ENCODE assay signal across 8 cellular contexts in the genomic region with DNA sequence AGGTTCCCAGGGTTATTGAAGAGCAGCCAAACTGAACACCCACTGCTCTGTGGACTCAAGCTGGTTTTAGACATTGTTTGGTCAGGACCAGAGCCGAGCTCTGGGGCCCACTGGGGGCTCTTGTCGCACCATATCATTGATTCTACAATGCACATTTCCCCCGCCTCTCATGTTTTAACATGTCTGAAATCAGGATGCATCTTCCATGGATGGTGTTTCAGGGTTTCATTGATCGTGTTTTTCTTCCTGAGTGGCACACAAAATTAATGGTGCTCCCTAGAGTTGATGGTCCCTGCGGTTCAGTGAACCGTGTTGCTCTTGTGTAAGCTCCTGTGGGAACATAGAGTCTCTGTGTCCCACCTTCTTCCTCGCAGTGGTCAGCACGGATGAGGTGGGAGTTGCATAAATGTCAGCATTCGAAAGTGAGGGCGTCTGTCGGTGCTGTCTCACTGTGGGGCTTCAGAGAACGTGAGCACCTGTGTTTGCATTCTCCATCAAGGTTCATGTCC. TPM values are rescaled to one million over a fixed set of nuclear protein-coding genes. Genes with fewer than 3 reads are reported as not detected.
DNase-seq lines count a peak whose midpoint lies in the region; ATAC-seq, FAIRE-seq and TF ChIP-seq lines count a peak whose summit lies in the region.

No MANE protein-coding gene starts in this region.

- H3K4me1 ChIP-seq in kidney (ENCODE audit: control insufficient read depth in 1 of 2, insufficient read depth in 1 of 2, low read depth in 1 of 2, low read length in 2 of 2) (peaks cover 32 to 35% of the 10 kb centered on the region in 2 donors), thoracic aorta (ENCODE audit: control insufficient read depth in 1 of 2, low read depth in 2 of 2) (peaks cover 36 to 74% of the 10 kb centered on the region in 2 donors)

- H3K4me3 Mint-ChIP-seq in activated T-cell treated with anti-CD3 and anti-CD28 coated beads, Interleukin-2, amount 50 U/mL, for 4 hours = peak overlapping the region; percentile 70
- H3K4me3 Mint-ChIP-seq in activated T-helper 1 cell treated with anti-CD3 and anti-CD28 coated beads, Interleukin-12 subunit alpha, Interleukin-12 subunit beta, Interleukin-2, Interleukin-4 antibody, amounts not matched to agents 30 ng/mL and 10 ng/mL and 1 ng/mL, durations not matched to agents 14 hours and 24 hours and 36 hours = peak overlapping the region; percentile 66
- no peak overlapping the region for H3K4me3 Mint-ChIP-seq in progenitor cell of endocrine pancreas (ENCODE audit: low read depth)

- H3K9me3 Mint-ChIP-seq in activated T-cell treated with anti-CD3 and anti-CD28 coated beads, Interleukin-2, amount 50 U/mL, for 4 hours = no peaks in the 10 kb centered on the region
- no peaks in the 10 kb centered on the region for H3K9me3 Mint-ChIP-seq in activated T-helper 1 cell treated with anti-CD3 and anti-CD28 coated beads, Interleukin-12 subunit alpha, Interleukin-12 subunit beta, Interleukin-2, Interleukin-4 antibody, amounts not matched to agents 30 ng/mL and 10 ng/mL and 1 ng/mL, durations not matched to agents 14 hours and 24 hours and 36 hours
- no peaks in the 10 kb centered on the region for H3K9me3 Mint-ChIP-seq in progenitor cell of endocrine pancreas (ENCODE audit: low read depth)

- H3K4me1 Mint-ChIP-seq in activated T-cell treated with anti-CD3 and anti-CD28 coated beads, Interleukin-2, amount 50 U/mL, for 4 hours (ENCODE audit: low read depth) = peaks cover 91% of the 10 kb centered on the region
- peaks cover 91% of the 10 kb centered on the region for H3K4me1 Mint-ChIP-seq in activated T-helper 1 cell treated with anti-CD3 and anti-CD28 coated beads, Interleukin-12 subunit alpha, Interleukin-12 subunit beta, Interleukin-2, Interleukin-4 antibody, amounts not matched to agents 30 ng/mL and 10 ng/mL and 1 ng/mL, durations not matched to agents 14 hours and 24 hours and 36 hours (ENCODE audit: low read depth)
- peaks cover 46% of the 10 kb centered on the region for H3K4me1 Mint-ChIP-seq in progenitor cell of endocrine pancreas (ENCODE audit: low read depth)

- H3K36me3 ChIP-seq in kidney (ENCODE audit: control insufficient read depth in 1 of 2, insufficient read depth in 2 of 2, low read length in 2 of 2) = no peaks in the 10 kb centered on the region
- H3K36me3 ChIP-seq in thoracic aorta = no peaks in the 10 kb centered on the region

- H3K9me3 ChIP-seq in kidney (ENCODE audit: control insufficient read depth in 1 of 2, low read length in 2 of 2) (no peaks in the 10 kb centered on the region), thoracic aorta (no peaks in the 10 kb centered on the region)

- DNase-seq in activated T-cell treated with anti-CD3 and anti-CD28 coated beads, Interleukin-2, amount 50 U/mL, for 4 hours = no peak
- no peak for DNase-seq in activated T-cell treated with anti-CD3 and anti-CD28 coated beads, Interleukin-2, amount 50 U/mL, for 1 hour
- DNase-seq in activated T-helper 1 cell treated with anti-CD3 and anti-CD28 coated beads, Interleukin-12 subunit alpha, Interleukin-12 subunit beta, Interleukin-2, Interleukin-4 antibody, amounts not matched to agents 30 ng/mL and 10 ng/mL and 1 ng/mL, durations not matched to agents 14 hours and 24 hours and 36 hours (ENCODE audit: low spot score) = no peak
- DNase-seq in kidney (peak; percentile 61), thoracic aorta (ENCODE audit: low spot score) (no peak), GF-D8 (lab: John Stamatoyannopoulos, UW) (no peak), cerebellar cortex (ENCODE audit: low spot score) (no peak), progenitor cell of endocrine pancreas (ENCODE audit: low spot score, unreplicated experiment) (no peak)

- no peak for TF ChIP-seq CTCF in kidney (IDR thresholded peaks at IDR 0.05; ENCODE audit: borderline replicate concordance, extremely low read depth, insufficient read depth)
- TF ChIP-seq CTCF in thoracic aorta (IDR thresholded peaks at IDR 0.05) = no peak
- no peak for TF ChIP-seq CTCF in progenitor cell of endocrine pancreas (IDR thresholded peaks at IDR 0.05; ENCODE audit: unreplicated experiment)

- H3K27me3 Mint-ChIP-seq in activated T-cell treated with anti-CD3 and anti-CD28 coated beads, Interleukin-2, amount 50 U/mL, for 4 hours (ENCODE audit: low read depth) = no peaks in the 10 kb centered on the region
- H3K27me3 Mint-ChIP-seq in activated T-helper 1 cell treated with anti-CD3 and anti-CD28 coated beads, Interleukin-12 subunit alpha, Interleukin-12 subunit beta, Interleukin-2, Interleukin-4 antibody, amounts not matched to agents 30 ng/mL and 10 ng/mL and 1 ng/mL, durations not matched to agents 14 hours and 24 hours and 36 hours (ENCODE audit: insufficient read depth) = peaks cover 1% of the 10 kb centered on the region
- no peaks in the 10 kb centered on the region for H3K27me3 Mint-ChIP-seq in progenitor cell of endocrine pancreas

- H3K27ac ChIP-seq in kidney (ENCODE audit: low read depth in 2 of 2, low read length in 2 of 2) (peak overlapping the region; percentile 64 to 86), thoracic aorta (peak overlapping the region; percentile 81 to 85)

- no peak for FAIRE-seq in kidney (lab: Jason Lieb, UNC)

- H3K27me3 ChIP-seq in thoracic aorta (replicated peaks; ENCODE audit: insufficient read depth) = no peaks in the 10 kb centered on the region

- H3K36me3 Mint-ChIP-seq in activated T-cell treated with anti-CD3 and anti-CD28 coated beads, Interleukin-2, amount 50 U/mL, for 4 hours (ENCODE audit: insufficient read depth) = no peaks in the 10 kb centered on the region
- H3K36me3 Mint-ChIP-seq in activated T-helper 1 cell treated with anti-CD3 and anti-CD28 coated beads, Interleukin-12 subunit alpha, Interleukin-12 subunit beta, Interleukin-2, Interleukin-4 antibody, amounts not matched to agents 30 ng/mL and 10 ng/mL and 1 ng/mL, durations not matched to agents 14 hours and 24 hours and 36 hours (ENCODE audit: low read depth) = peaks cover 2% of the 10 kb centered on the region
- no peaks in the 10 kb centered on the region for H3K36me3 Mint-ChIP-seq in progenitor cell of endocrine pancreas (ENCODE audit: insufficient read depth)

- intact Hi-C loops in activated T-helper 1 cell treated with anti-CD3 and anti-CD28 coated beads, Interleukin-12 subunit alpha, Interleukin-12 subunit beta, Interleukin-2, Interleukin-4 antibody, amounts not matched to agents 30 ng/mL and 10 ng/mL and 1 ng/mL, durations not matched to agents 14 hours and 24 hours and 36 hours (cut with micrococcal nuclease) = loop anchor here (10.0 kb wide), 1 partner anchor 360 kb away; no protein-coding TSS in a partner anchor
- intact Hi-C loops in kidney (cut with DNase I) = no loop called here

- peak overlapping the region; percentile 23 to 42 for H3K4me3 ChIP-seq in kidney (ENCODE audit: low read length in 2 of 2)
- peak overlapping the region; percentile 50 for H3K4me3 ChIP-seq in thoracic aorta

- H3K27ac Mint-ChIP-seq in activated T-helper 1 cell treated with anti-CD3 and anti-CD28 coated beads, Interleukin-12 subunit alpha, Interleukin-12 subunit beta, Interleukin-2, Interleukin-4 antibody, amounts not matched to agents 30 ng/mL and 10 ng/mL and 1 ng/mL, durations not matched to agents 14 hours and 24 hours and 36 hours = peak overlapping the region; percentile 91
- H3K27ac Mint-ChIP-seq in progenitor cell of endocrine pancreas = no peak overlapping the region

- no peak for ATAC-seq in activated T-cell treated with anti-CD3 and anti-CD28 coated beads, Interleukin-2, amount 50 U/mL, for 4 hours
- no peak for ATAC-seq in thoracic aorta (ENCODE audit: insufficient number of reproducible peaks, low FRiP score, low read depth)

- H3K9ac ChIP-seq in kidney (ENCODE audit: low read length in 2 of 2) = peak overlapping the region in 1 of 2 donors; percentile 15

RNA-seq across cellular contexts. Expression of gene GALNT2, which starts 38.3 kb away (rescaled TPM):
- total RNA-seq in activated T-cell treated with anti-CD3 and anti-CD28 coated beads, Interleukin-2, amount 50 U/mL, for 4 hours = 100 to 1,000 TPM in 1 of 3 donors, 10 to 100 TPM in 2; 83.9 to 101 (median 89.1) TPM
- total RNA-seq in activated T-helper 1 cell treated with anti-CD3 and anti-CD28 coated beads, Interleukin-12 subunit alpha, Interleukin-12 subunit beta, Interleukin-2, Interleukin-4 antibody, amounts not matched to agents 30 ng/mL and 10 ng/mL and 1 ng/mL, durations not matched to agents 14 hours and 24 hours and 36 hours = 67.6 and 67.9 TPM in 2 replicates
- 59.2 TPM for total RNA-seq in kidney
- polyA plus RNA-seq in kidney (ENCODE audit: insufficient read depth, low read depth, low replicate concordance) = 20.2 TPM
- 100 to 1,000 TPM; 113 to 148 TPM for total RNA-seq in thoracic aorta
- 92.4 and 95.2 TPM in 2 replicates for total RNA-seq in progenitor cell of endocrine pancreas
